In the genomic region with DNA sequence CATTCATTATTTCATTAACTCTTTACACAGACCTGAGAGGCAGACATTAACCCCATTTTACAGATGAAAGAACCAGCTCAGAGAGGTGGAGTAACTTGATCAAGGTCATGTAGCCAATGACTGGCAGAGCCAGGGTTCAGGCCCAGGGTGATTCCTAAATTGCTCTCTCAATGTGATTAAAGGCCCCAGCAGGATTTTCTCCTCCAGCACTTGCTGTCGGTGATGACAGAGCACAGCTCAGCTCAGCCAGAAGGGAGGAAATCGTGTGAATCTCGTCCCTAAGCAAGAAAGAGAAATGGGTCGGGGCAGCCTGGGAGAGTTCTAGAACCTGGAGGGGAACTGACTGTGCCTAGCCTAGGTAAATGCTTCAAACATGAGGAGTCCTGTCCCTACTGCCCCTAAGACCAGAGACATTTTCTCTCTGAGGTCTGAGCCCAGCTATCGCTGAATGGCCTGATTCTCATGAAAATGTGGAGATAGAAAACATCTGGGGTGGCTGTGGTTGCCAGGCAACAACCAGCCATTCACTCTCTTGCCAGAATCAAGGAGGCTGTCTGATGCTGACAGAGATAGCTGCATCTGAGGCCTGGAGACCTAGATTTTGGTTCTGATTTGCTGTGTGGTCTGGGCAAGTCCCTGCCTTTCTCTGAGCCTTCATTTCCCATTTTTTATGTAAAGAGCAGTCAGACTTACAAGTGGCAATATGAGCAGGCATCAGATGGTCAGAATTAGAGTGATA, we compare ENCODE assay signal across 8 cellular contexts. TPM values are rescaled to one million over a fixed set of nuclear protein-coding genes. Genes with fewer than 3 reads are reported as not detected.
DNase-seq lines count a peak whose midpoint lies in the region; ATAC-seq and TF ChIP-seq lines count a peak whose summit lies in the region.

No MANE protein-coding gene starts in this region.

- no peak overlapping the region for H3K9ac ChIP-seq in colonic mucosa (ENCODE audit: low read depth in 2 of 2, low read length in 2 of 2)

- H3K4me1 ChIP-seq in neutrophil (ENCODE audit: control insufficient read depth in 1 of 2, insufficient read depth in 1 of 2, low read depth in 1 of 2, low read length in 1 of 2) (peaks cover 69 to 87% of the 10 kb centered on the region in 2 experiments), colonic mucosa (peaks cover 12% of the 10 kb centered on the region)

- H3K36me3 Mint-ChIP-seq in Calu3 (ENCODE audit: insufficient read depth, unreplicated experiment), result peaks cover 25% of the 10 kb centered on the region

- no peak overlapping the region for H3K27ac Mint-ChIP-seq in Calu3 (ENCODE audit: unreplicated experiment)

- no peaks in the 10 kb centered on the region for H3K9me3 Mint-ChIP-seq in Calu3 (ENCODE audit: low read depth, unreplicated experiment)

- H3K27ac ChIP-seq in RWPE1 (peak overlapping the region; percentile 27), neutrophil (peak overlapping the region; percentile 96), colonic mucosa (no peak overlapping the region)

- H3K4me3 Mint-ChIP-seq in Calu3 (ENCODE audit: low read depth, unreplicated experiment), result no peak overlapping the region

- POLR2A ChIA-PET in RWPE1 (lab: Yijun Ruan, JAX; ENCODE audit: low non-redundant PET), result no interaction called here

- CTCF ChIA-PET in RWPE1 (lab: Yijun Ruan, JAX), result interaction anchor here (0.6 to 0.7 kb wide), 2 partner anchors 464 kb away, joined by 3 read pairs; no protein-coding TSS in a partner anchor
- CTCF ChIA-PET in Calu3 (lab: Charles Lee), result interaction anchor here (0.5 kb wide), 1 partner anchor 11 kb away, joined by 3 read pairs; no protein-coding TSS in a partner anchor

- no peak overlapping the region for H3K4me3 ChIP-seq in choroid plexus epithelial cell (ENCODE audit: low read depth, low read length)
- no peak overlapping the region for H3K4me3 ChIP-seq in neutrophil (ENCODE audit: low read depth in 1 of 2, low read length in 1 of 2)
- H3K4me3 ChIP-seq in colonic mucosa, result no peak overlapping the region

- no peak for TF ChIP-seq POLR2A in GM18505 (IDR thresholded peaks at IDR 0.05; ENCODE audit: borderline replicate concordance, extremely low read depth, insufficient read depth, insufficient read length)

- H3K27me3 Mint-ChIP-seq in Calu3 (ENCODE audit: unreplicated experiment), result no peaks in the 10 kb centered on the region

- ATAC-seq in GM18505 (IDR thresholded peaks at IDR 0.05; ENCODE audit: unreplicated experiment), result no peak

- DNase-seq in GM03348 (ENCODE audit: low spot score), result peak; percentile 65
- DNase-seq in RWPE1 (ENCODE audit: low spot score), result no peak
- peak; percentile 52 for DNase-seq in choroid plexus epithelial cell (ENCODE audit: low read depth)
- no peak for DNase-seq in colonic mucosa
- no peak for DNase-seq in Calu3
- no peak for DNase-seq in SIG-M5 treated with dmso at 0.1 percent for 504 hours (lab: John Stamatoyannopoulos, UW; ENCODE audit: unreplicated experiment)

- no peaks in the 10 kb centered on the region for H3K36me3 ChIP-seq in neutrophil
- no peaks in the 10 kb centered on the region for H3K36me3 ChIP-seq in colonic mucosa

- peaks cover 30% of the 10 kb centered on the region for H3K4me1 Mint-ChIP-seq in Calu3 (ENCODE audit: low read depth, unreplicated experiment)

- no peak for TF ChIP-seq CTCF in RWPE1 (conservative IDR thresholded peaks at IDR 0.05; ENCODE audit: low read depth)
- no peak for TF ChIP-seq CTCF in choroid plexus epithelial cell (conservative IDR thresholded peaks at IDR 0.05; ENCODE audit: low read depth, low read length)
- TF ChIP-seq CTCF in neutrophil (IDR thresholded peaks at IDR 0.05), result no peak
- TF ChIP-seq CTCF in colonic mucosa (IDR thresholded peaks at IDR 0.05), result no peak
- TF ChIP-seq CTCF in Calu3 (IDR thresholded peaks at IDR 0.05; ENCODE audit: unreplicated experiment), result no peak

- H3K27me3 ChIP-seq in neutrophil (no peaks in the 10 kb centered on the region), colonic mucosa (no peaks in the 10 kb centered on the region)

- intact Hi-C loops in colonic mucosa (cut with DNase I) (no loop called here), Calu3 (cut with micrococcal nuclease; ENCODE audit: unreplicated experiment) (no loop called here)

- H3K9me3 ChIP-seq in neutrophil, result no peaks in the 10 kb centered on the region
- no peaks in the 10 kb centered on the region for H3K9me3 ChIP-seq in colonic mucosa

- BruUV-seq in Calu3 (replicated peaks; lab: Mats Ljungman, UMichigan), result no TSS peak

RNA-seq across cellular contexts. Expression of a gene that starts 19.6 kb away (rescaled TPM):
- total RNA-seq in colonic mucosa, result 100 to 1,000 TPM in 1 of 2 donors, 10 to 100 TPM in 1; 44.4 to 106 TPM
- total RNA-seq in Calu3 (2022), result 21.5 and 23.2 TPM in 2 replicates

RNA-seq across cellular contexts. Expression of a gene that starts 52.4 kb away (rescaled TPM):
- total RNA-seq in colonic mucosa, result 100 to 1,000 TPM; 206 to 243 TPM
- total RNA-seq in Calu3 (2022), result 226 and 233 TPM in 2 replicates

Comparison
In these comparisons a context has a peak if more than half of its experiments do, and no peak if none do; other contexts are left out.
1. DNase-seq: peak in GM03348 (single experiment) and choroid plexus epithelial cell (single experiment); none in RWPE1 (single experiment), colonic mucosa (single experiment), Calu3 (single experiment) and SIG-M5 treated with dmso at 0.1 percent for 504 hours (single experiment).